Comparison of ENCODE assay signal across 9 cellular contexts in genomic region chr9:13278023-13278367, GRCh38. TPM values are rescaled to one million over a fixed set of nuclear protein-coding genes. Genes with fewer than 3 reads are reported as not detected.
DNase-seq lines count a peak whose midpoint lies in the region; ATAC-seq and TF ChIP-seq lines count a peak whose summit lies in the region.
"Had no signal": no experiment of that assay in that cellular context is flagged by ENCODE, and none has a peak within 500 bp of the region (broad histone marks: within the 10 kb centered on the region; RNA-seq: fewer than 3 reads in every experiment).

No MANE protein-coding gene starts in this region.

- H3K36me3 ChIP-seq in body of pancreas (replicated peaks in 1 of 2; ENCODE audit: insufficient read depth in 1 of 2, low read depth in 2 of 2) (no peaks in the 10 kb centered on the region), spleen (no peaks in the 10 kb centered on the region)

- TF ChIP-seq CTCF in HFFc6 (IDR thresholded peaks at IDR 0.05) (no peak), body of pancreas (IDR thresholded peaks at IDR 0.05) (no peak), spleen (IDR thresholded peaks at IDR 0.05 in 8 of 11, conservative IDR thresholded peaks at IDR 0.05 in 3 of 11) (no peak)

- peak overlapping the region; percentile 97 for H3K27ac Mint-ChIP-seq in HFFc6

- peak overlapping the region in 1 of 2 donors; percentile 69 for H3K4me3 ChIP-seq in body of pancreas
- peak overlapping the region; percentile 32 to 70 (median 48) for H3K4me3 ChIP-seq in spleen

- no peaks in the 10 kb centered on the region for H3K9me3 ChIP-seq in body of pancreas
- peaks cover 0 to 3% (median 0%) of the 10 kb centered on the region in 8 donors for H3K9me3 ChIP-seq in spleen

- peak overlapping the region; percentile 97 for H3K4me3 Mint-ChIP-seq in HFFc6

- peaks cover 70% of the 10 kb centered on the region for H3K4me1 Mint-ChIP-seq in HFFc6 (ENCODE audit: low read depth)

- H3K4me1 ChIP-seq in body of pancreas (peaks cover 6% of the 10 kb centered on the region), spleen (peaks cover 0 to 9% (median 0%) of the 10 kb centered on the region in 6 donors)

- H3K27ac ChIP-seq in body of pancreas (peak overlapping the region; percentile 17 to 76 (median 53)), spleen (peak overlapping the region in 7 of 8 donors; percentile 68 to 88 (median 83))

- ATAC-seq in body of pancreas, result no peak
- no peak for ATAC-seq in HG03460 (IDR thresholded peaks at IDR 0.05; ENCODE audit: unreplicated experiment)
- ATAC-seq: stimulated activated naive CD8-positive, alpha-beta T cell treated with anti-CD3 and anti-CD28 coated beads, Interleukin-15, Interleukin-2, amounts not matched to agents 100 U/mL and 50 U/mL, for 24 hours had no signal

- H3K9me3 Mint-ChIP-seq in HFFc6, result peaks cover 7% of the 10 kb centered on the region

- intact Hi-C loops in body of pancreas (cut with DNase I), result no loop called here
- intact Hi-C loops in spleen (cut with DNase I; ENCODE audit: low total_unique reads), result no loop called here

- WGBS in body of pancreas, 2 donors, result 32 to 40% methylated on average over 10 of the region's 10 CpGs
- WGBS in spleen, 5 donors, result 52 to 57% (median 55%) methylated on average over 10 of the region's 10 CpGs

- H3K27me3 ChIP-seq in body of pancreas, result no peaks in the 10 kb centered on the region
- H3K27me3 ChIP-seq in spleen (replicated peaks in 1 of 7), result peaks cover 0 to 38% (median 6%) of the 10 kb centered on the region in 7 donors

- H3K36me3 Mint-ChIP-seq in HFFc6 (ENCODE audit: low read depth), result peaks cover 18% of the 10 kb centered on the region; the same call in 1 of the 2 replicates

- TF ChIP-seq POLR2A in body of pancreas (IDR thresholded peaks at IDR 0.05) (no peak), spleen (IDR thresholded peaks at IDR 0.05) (no peak)

- no peak for DNase-seq in HFFc6
- no peak for DNase-seq in body of pancreas
- peak; percentile 77 for DNase-seq in iris pigment epithelial cell (ENCODE audit: low read depth)
- no peak for DNase-seq in spleen
- DNase-seq in NK-92 treated with Interleukin-12 subunit alpha and Interleukin-12 subunit beta, amount 100 ng/mL, for 24 hours (lab: John Stamatoyannopoulos, UW), result no peak
- DNase-seq in NCI-H1436 treated with DMSO at 0.1 percent for 48 hours (lab: John Stamatoyannopoulos, UW), result no peak
- no peak for DNase-seq in foreskin melanocyte

- H3K27me3 Mint-ChIP-seq in HFFc6 (ENCODE audit: insufficient read depth), result no peaks in the 10 kb centered on the region; the same call in 1 of the 2 replicates

RNA-seq across cellular contexts. Expression of gene MPDZ, which starts 1.5 kb away (rescaled TPM):
- total RNA-seq in HFFc6 (2021; fragmentation: NEBNext Ultra II Directional; extraction: Animal tissue kit (Norgen Biotek cat#: 25700)), result 10 to 100 TPM; 25.2 to 27.5 (median 26.9) TPM
- total RNA-seq in body of pancreas (10 to 100 TPM; 12.5 to 17.1 TPM), spleen (10 to 100 TPM; 20.7 to 42.8 (median 33.1) TPM)
- polyA plus RNA-seq in spleen, result 1 to 10 TPM; 3.8 to 9.8 (median 4.3) TPM
